23 cellular contexts compared by ENCODE assay signal in the genomic region with DNA sequence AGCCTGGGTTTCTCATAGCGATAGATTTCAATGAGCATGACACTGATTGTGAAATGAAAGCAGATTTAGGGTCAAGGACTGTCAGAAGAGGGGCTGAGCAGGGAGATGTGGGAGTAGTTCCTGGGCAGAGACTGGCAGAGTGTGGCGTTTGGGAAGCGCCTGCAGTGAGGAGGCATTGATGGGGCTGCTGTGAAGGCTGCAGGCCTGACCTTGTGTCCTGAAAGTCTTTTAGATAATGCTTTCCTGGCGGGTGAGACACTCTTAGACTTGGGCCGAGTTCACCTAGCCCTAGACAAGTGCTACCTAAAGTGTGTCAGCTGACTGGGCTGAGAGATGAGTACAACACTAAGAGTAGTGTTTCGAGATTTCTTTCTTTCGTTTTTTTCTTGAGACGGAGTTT. TPM values are rescaled to one million over a fixed set of nuclear protein-coding genes. Genes with fewer than 3 reads are reported as not detected.
DNase-seq lines count a peak whose midpoint lies in the region; ATAC-seq and TF ChIP-seq lines count a peak whose summit lies in the region.
"Had no signal": no experiment of that assay in that cellular context is flagged by ENCODE, and none has a peak within 500 bp of the region (broad histone marks: within the 10 kb centered on the region; RNA-seq: fewer than 3 reads in every experiment).

No MANE protein-coding gene starts in this region.

- no TSS peak for BruUV-seq in HCT116 (replicated peaks; lab: Mats Ljungman, UMichigan)

- peaks cover 88% of the 10 kb centered on the region for H3K79me2 ChIP-seq in HCT116 (ENCODE audit: insufficient read depth, low read length)

- no peaks in the 10 kb centered on the region for H4K20me1 ChIP-seq in HCT116 (ENCODE audit: insufficient read depth)

- WGBS in adrenal gland, 4 donors, result 49 to 69% (median 55%) methylated on average over 8 of the region's 8 CpGs

- RAD21 ChIA-PET in HCT116 (lab: Charles Lee; ENCODE audit: low non-redundant PET in 1 of 2, low total read pairs in 2 of 2, uncharacterized antibody in 2 of 2, unreplicated experiment in 2 of 2), result no interaction called here

- no peak overlapping the region for H2AFZ ChIP-seq in HCT116 (ENCODE audit: low read depth, low read length, poor library complexity, severe bottlenecking)

- CTCF ChIA-PET in HCT116 (lab: Charles Lee), result no interaction called here
- CTCF ChIA-PET in HEK293T (lab: Yijun Ruan, JAX), result no interaction called here

- no peaks in the 10 kb centered on the region for H3K27me3 ChIP-seq in HCT116 (ENCODE audit: insufficient read depth, low read length)
- no peaks in the 10 kb centered on the region for H3K27me3 ChIP-seq in adrenal gland
- no peaks in the 10 kb centered on the region for H3K27me3 ChIP-seq in left lung
- H3K27me3 ChIP-seq in skeletal muscle tissue (ENCODE audit: control insufficient read depth in 3 of 3, insufficient read depth in 3 of 3, low read length in 3 of 3), result no peaks in the 10 kb centered on the region
- H3K27me3 ChIP-seq: brain microvascular endothelial cell had no signal

- no peak overlapping the region for H3K27ac ChIP-seq in HCT116 (ENCODE audit: low read depth, low read length)
- H3K27ac ChIP-seq in adrenal gland, result peak overlapping the region; percentile 2 to 81 (median 65)
- H3K27ac ChIP-seq in left lung, result peak overlapping the region; percentile 65 to 68
- H3K27ac ChIP-seq in skeletal muscle tissue (ENCODE audit: low read depth, low read length), result peak overlapping the region; percentile 76
- H3K27ac ChIP-seq: brain microvascular endothelial cell, coronary artery, SK-N-MC, thoracic aorta had no signal

- H3K9ac ChIP-seq in HCT116 (ENCODE audit: low read length) (no peak overlapping the region), skeletal muscle tissue (ENCODE audit: low read depth in 1 of 3, low read length in 3 of 3) (no peak overlapping the region)

- H3K4me1 ChIP-seq in HCT116 (ENCODE audit: control insufficient read depth in 1 of 2, insufficient read depth in 2 of 2, low read length in 2 of 2) (peaks cover 11 to 34% of the 10 kb centered on the region in 2 experiments), adrenal gland (replicated peaks in 1 of 2) (peaks cover 17 to 39% of the 10 kb centered on the region in 2 donors), left lung (peaks cover 0 to 5% of the 10 kb centered on the region in 2 donors), skeletal muscle tissue (ENCODE audit: control insufficient read depth in 3 of 3, insufficient read depth in 3 of 3, low read length in 3 of 3) (peaks cover 20 to 32% (median 30%) of the 10 kb centered on the region in 3 donors)

- H3K4me2 ChIP-seq in HCT116 (ENCODE audit: low read length), result peak overlapping the region; percentile 38

- POLR2A ChIA-PET in HCT116 (lab: Charles Lee) (no interaction called here), HEK293T (lab: Yijun Ruan, JAX) (no interaction called here)

- ATAC-seq in HCT116 (peak; percentile 36; the same call in 1 of the 2 replicates), left lung (peak; percentile 83), GM18519 (IDR thresholded peaks at IDR 0.05; ENCODE audit: low FRiP score, unreplicated experiment) (no peak), HG03442 (IDR thresholded peaks at IDR 0.05; ENCODE audit: unreplicated experiment) (no peak)
- ATAC-seq: activated naive CD8-positive, alpha-beta T cell treated with anti-CD3 and anti-CD28 coated beads, Interleukin-2, amount 50 U/mL, for 24 hours; stimulated activated effector memory CD8-positive, alpha-beta T cell treated with anti-CD3 and anti-CD28 coated beads, Interleukin-12 subunit alpha, Interleukin-12 subunit beta, amount 100 ng/mL, for 72 hours had no signal

- DNase-seq in HCT116 (ENCODE audit: low read depth, low spot score) (no peak), adrenal gland (peak; percentile 39 to 68 (median 59)), left lung (peak in 1 of 2 donors; percentile 59), HEK293T (ENCODE audit: extremely low spot score) (no peak)
- DNase-seq in stimulated activated CD4-positive, alpha-beta T cell treated with anti-CD3 and anti-CD28 coated beads, Interleukin-2, amount 100 ng/mL, for 24 hours, result no peak
- DNase-seq: activated CD4-positive, alpha-beta memory T cell treated with anti-CD3 and anti-CD28 coated beads for 36 hours; activated CD4-positive, CD25-positive, alpha-beta regulatory T cell; activated effector memory CD4-positive, alpha-beta T cell treated with Interleukin-2 at 50 U/mL for 16 hours; activated naive CD8-positive, alpha-beta T cell treated with anti-CD3 and anti-CD28 coated beads, Interleukin-2, amount 50 U/mL, for 24 hours; brain microvascular endothelial cell; CD4-positive, alpha-beta memory T cell; DMS 273 treated with DMSO at 0.1 percent for 48 hours; kidney glomerular epithelial cell; NCI-H1092 treated with DMSO at 0.1 percent for 48 hours; NCI-H510A treated with DMSO at 0.1 percent for 48 hours; posterior cingulate gyrus had no signal

- TF ChIP-seq CTCF in HCT116 (IDR thresholded peaks at IDR 0.05 in 2 of 3, conservative IDR thresholded peaks at IDR 0.05 in 1 of 3; ENCODE audit: borderline replicate concordance in 1 of 3, insufficient read depth in 1 of 3, low read depth in 2 of 3, low read length in 2 of 3) (no peak), adrenal gland (IDR thresholded peaks at IDR 0.05) (no peak), left lung (IDR thresholded peaks at IDR 0.05) (no peak)

- H3K9me2 ChIP-seq in HCT116 (ENCODE audit: insufficient read depth), result no peaks in the 10 kb centered on the region

- H3K4me3 ChIP-seq in HCT116 (replicated peaks in 1 of 2; ENCODE audit: low read depth in 1 of 2, low read length in 2 of 2) (no peak overlapping the region), adrenal gland (no peak overlapping the region), left lung (peak overlapping the region in 1 of 2 donors; percentile 3), skeletal muscle tissue (ENCODE audit: low read length in 3 of 3) (no peak overlapping the region)
- H3K4me3 ChIP-seq: coronary artery, SK-N-MC, thoracic aorta had no signal

- intact Hi-C loops in HCT116 (cut with micrococcal nuclease) (no loop called here), adrenal gland (cut with DNase I) (no loop called here), left lung (cut with DNase I) (no loop called here)

- TF ChIP-seq POLR2A in HCT116 (IDR thresholded peaks at IDR 0.05; ENCODE audit: borderline replicate concordance, extremely low read depth, insufficient read depth, insufficient read length) (no peak), adrenal gland (IDR thresholded peaks at IDR 0.05) (peak in 1 of 2 donors; percentile 27)

- H3K36me3 ChIP-seq in HCT116 (ENCODE audit: control insufficient read depth in 1 of 2, insufficient read depth in 2 of 2, low read length in 2 of 2), result no peaks in the 10 kb centered on the region
- no peaks in the 10 kb centered on the region for H3K36me3 ChIP-seq in adrenal gland (replicated peaks in 1 of 2)
- no peaks in the 10 kb centered on the region for H3K36me3 ChIP-seq in left lung
- H3K36me3 ChIP-seq in skeletal muscle tissue (ENCODE audit: control insufficient read depth in 3 of 3, insufficient read depth in 3 of 3, low read length in 3 of 3), result peaks cover 0 to 2% (median 0%) of the 10 kb centered on the region in 3 donors
- H3K36me3 ChIP-seq: brain microvascular endothelial cell, thoracic aorta had no signal

- no peaks in the 10 kb centered on the region for H3K9me3 ChIP-seq in HCT116 (ENCODE audit: control insufficient read depth in 1 of 2, insufficient read depth in 1 of 2, low read depth in 1 of 2, low read length in 2 of 2)
- no peaks in the 10 kb centered on the region for H3K9me3 ChIP-seq in adrenal gland (replicated peaks in 1 of 3)
- H3K9me3 ChIP-seq in left lung, result no peaks in the 10 kb centered on the region
- H3K9me3 ChIP-seq in skeletal muscle tissue (ENCODE audit: control insufficient read depth in 3 of 3, low read length in 3 of 3), result no peaks in the 10 kb centered on the region
- H3K9me3 ChIP-seq: thoracic aorta had no signal

- TF ChIP-seq RAD21 in HCT116 (IDR thresholded peaks at IDR 0.05; ENCODE audit: low read depth), result no peak

TF ChIP-seq in HCT116, 20 proteins besides CTCF, POLR2A, EP300 and RAD21 (continues in another document):
- TF ChIP-seq FOSL1 (IDR thresholded peaks at IDR 0.05; ENCODE audit: low read depth) (no peak), EZH2phosphoT487 (IDR thresholded peaks at IDR 0.05; ENCODE audit: borderline replicate concordance) (no peak), ZNF274 (IDR thresholded peaks at IDR 0.05; ENCODE audit: low read depth, low read length) (no peak), CEBPB (IDR thresholded peaks at IDR 0.05; ENCODE audit: low read depth) (no peak), POLR2AphosphoS5 (IDR thresholded peaks at IDR 0.05; ENCODE audit: low read depth, low read length) (no peak), TCF7L2 (IDR thresholded peaks at IDR 0.05; ENCODE audit: borderline replicate concordance, extremely low read depth, insufficient read depth, insufficient read length) (no peak)

TF ChIP-seq in HEK293T, 16 proteins besides CTCF, POLR2A, EP300 and RAD21:
- TF ChIP-seq FOXM1 (IDR thresholded peaks at IDR 0.05; ENCODE audit: borderline replicate concordance), result no peak
TF ChIP-seq in HEK293T: peak in this region for 0.

RNA-seq across cellular contexts. Expression of a gene that starts 20.7 kb away (rescaled TPM):
- total RNA-seq in HCT116 (2021; ENCODE audit: unreplicated experiment) (22.7 TPM), adrenal gland (10 to 100 TPM; 28.3 to 61.1 (median 48.1) TPM), left lung (10 to 100 TPM; 16.3 to 23.8 TPM), skeletal muscle tissue (26.1 TPM)
- 11.1 and 15.1 TPM in 2 replicates for polyA plus RNA-seq in HCT116 (2012)
- 10 to 100 TPM in 1 of 3 donors, 1 to 10 TPM in 2; 6.9 to 28.4 (median 9.3) TPM for polyA plus RNA-seq in adrenal gland

Comparison
In these comparisons a context has a peak if more than half of its experiments do, and no peak if none do; other contexts are left out.
1. ATAC-seq: peak in HCT116 (single experiment) and left lung (single experiment); none in GM18519 (single experiment) and HG03442 (single experiment).
2. DNase-seq: peak in adrenal gland (7 of 7); none in HCT116 (single experiment), stimulated activated CD4-positive, alpha-beta T cell treated with anti-CD3 and anti-CD28 coated beads, Interleukin-2, amount 100 ng/mL, for 24 hours (0 of 2) and HEK293T (single experiment).